13 cellular contexts compared by ENCODE assay signal in genomic region chr17:59439261-59439660, GRCh38.
DNase-seq lines count a peak whose midpoint lies in the region; ATAC-seq and TF ChIP-seq lines count a peak whose summit lies in the region.
"Had no signal": no experiment of that assay in that cellular context is flagged by ENCODE, and none has a peak within 500 bp of the region (broad histone marks: within the 10 kb centered on the region; RNA-seq: fewer than 3 reads in every experiment).

No MANE protein-coding gene starts in this region.

- no peaks in the 10 kb centered on the region for H3K36me3 Mint-ChIP-seq in dendritic cell treated with granulocyte-macrophage colony-stimulating factor and Interleukin-4, amounts not matched to agents 40 ng/mL and 50 ng/mL, for 4 days (ENCODE audit: low read depth)
- H3K36me3 Mint-ChIP-seq: activated naive CD4-positive, alpha-beta T cell treated with anti-CD3 and anti-CD28 coated beads, Interleukin-2, amount 50 U/mL, for 24 hours; T-cell had no signal

- no peak overlapping the region for H3K4me3 ChIP-seq in psoas muscle
- H3K4me3 ChIP-seq: colonic mucosa had no signal

- WGBS in psoas muscle, 3 donors: 84 to 90% (median 88%) methylated on average over 4 of the region's 4 CpGs

- no peaks in the 10 kb centered on the region for H3K27me3 Mint-ChIP-seq in dendritic cell treated with granulocyte-macrophage colony-stimulating factor and Interleukin-4, amounts not matched to agents 40 ng/mL and 50 ng/mL, for 4 days
- H3K27me3 Mint-ChIP-seq: activated naive CD4-positive, alpha-beta T cell treated with anti-CD3 and anti-CD28 coated beads, Interleukin-2, amount 50 U/mL, for 24 hours had no signal

- intact Hi-C loops in dendritic cell treated with granulocyte-macrophage colony-stimulating factor and Interleukin-4, amounts not matched to agents 40 ng/mL and 50 ng/mL, for 4 days (cut with micrococcal nuclease): loop anchor here (5.0 kb wide), 1 partner anchor 67 kb away; no protein-coding TSS in a partner anchor
- intact Hi-C loops in psoas muscle (cut with DNase I): no loop called here

- H3K9me3 ChIP-seq in psoas muscle: no peaks in the 10 kb centered on the region
- H3K9me3 ChIP-seq: colonic mucosa had no signal

- no peak for TF ChIP-seq CTCF in psoas muscle (IDR thresholded peaks at IDR 0.05)

- H3K4me1 Mint-ChIP-seq in dendritic cell treated with granulocyte-macrophage colony-stimulating factor and Interleukin-4, amounts not matched to agents 40 ng/mL and 50 ng/mL, for 4 days (ENCODE audit: low read depth): peaks cover 57% of the 10 kb centered on the region

- no peaks in the 10 kb centered on the region for H3K36me3 ChIP-seq in psoas muscle (ENCODE audit: insufficient read depth in 1 of 2, low read depth in 1 of 2)
- H3K36me3 ChIP-seq: colonic mucosa had no signal

- H3K4me1 ChIP-seq in psoas muscle: peaks cover 42% of the 10 kb centered on the region
- H3K4me1 ChIP-seq: colonic mucosa had no signal

- H3K9me3 Mint-ChIP-seq in dendritic cell treated with granulocyte-macrophage colony-stimulating factor and Interleukin-4, amounts not matched to agents 40 ng/mL and 50 ng/mL, for 4 days: no peaks in the 10 kb centered on the region
- H3K9me3 Mint-ChIP-seq: activated naive CD4-positive, alpha-beta T cell treated with anti-CD3 and anti-CD28 coated beads, Interleukin-2, amount 50 U/mL, for 24 hours; T-cell had no signal

- no peak for ATAC-seq in psoas muscle
- no peak for ATAC-seq in GM18868 (IDR thresholded peaks at IDR 0.05; ENCODE audit: unreplicated experiment)
- ATAC-seq in HG02798 (IDR thresholded peaks at IDR 0.05; ENCODE audit: poor library complexity, unreplicated experiment): no peak

- peak overlapping the region; percentile 76 for H3K27ac ChIP-seq in psoas muscle

- no peaks in the 10 kb centered on the region for H3K27me3 ChIP-seq in psoas muscle (ENCODE audit: insufficient read depth in 3 of 3, low read length in 2 of 3)
- H3K27me3 ChIP-seq: colonic mucosa had no signal

- H3K27ac Mint-ChIP-seq in dendritic cell treated with granulocyte-macrophage colony-stimulating factor and Interleukin-4, amounts not matched to agents 40 ng/mL and 50 ng/mL, for 4 days: peak overlapping the region; percentile 77
- H3K27ac Mint-ChIP-seq: activated naive CD4-positive, alpha-beta T cell treated with anti-CD3 and anti-CD28 coated beads, Interleukin-2, amount 50 U/mL, for 24 hours had no signal

- DNase-seq in NCI-H82 (lab: John Stamatoyannopoulos, UW): peak; percentile 23
- no peak for DNase-seq in NCI-H82 treated with DMSO at 0.1 percent for 48 hours (lab: John Stamatoyannopoulos, UW; ENCODE audit: unreplicated experiment)
- peak; percentile 21 for DNase-seq in NCI-H226
- no peak for DNase-seq in psoas muscle
- DNase-seq in mucosa of gallbladder (ENCODE audit: low spot score): no peak
- DNase-seq: activated CD4-positive, alpha-beta T cell treated with anti-CD3 and anti-CD28 coated beads, Interleukin-2, amount 50 U/mL, for 4 hours; colonic mucosa; small intestine; T-cell had no signal

- H3K4me3 Mint-ChIP-seq in dendritic cell treated with granulocyte-macrophage colony-stimulating factor and Interleukin-4, amounts not matched to agents 40 ng/mL and 50 ng/mL, for 4 days: no peak overlapping the region
- H3K4me3 Mint-ChIP-seq: activated naive CD4-positive, alpha-beta T cell treated with anti-CD3 and anti-CD28 coated beads, Interleukin-2, amount 50 U/mL, for 24 hours; T-cell had no signal

Comparison
In these comparisons a context has a peak if more than half of its experiments do, and no peak if none do; other contexts are left out.
1. DNase-seq: peak in NCI-H82 (single experiment) and NCI-H226 (single experiment); none in NCI-H82 treated with DMSO at 0.1 percent for 48 hours (single experiment), psoas muscle (0 of 2) and mucosa of gallbladder (single experiment).